8 cellular contexts compared by ENCODE assay signal in genomic region chr9:96136992-96137665, GRCh38.
DNase-seq lines count a peak whose midpoint lies in the region; ATAC-seq, FAIRE-seq and TF ChIP-seq lines count a peak whose summit lies in the region.

No MANE protein-coding gene starts in this region.

- H3K9me3 ChIP-seq in keratinocyte (ENCODE audit: control insufficient read depth, low read depth, low read length) (no peaks in the 10 kb centered on the region), testis (no peaks in the 10 kb centered on the region)

- H3K36me3 Mint-ChIP-seq in activated CD8-positive, alpha-beta T cell treated with anti-CD3 and anti-CD28 coated beads for 36 hours (ENCODE audit: low read depth) = no peaks in the 10 kb centered on the region

- CTCF ChIA-PET in activated CD8-positive, alpha-beta T cell treated with anti-CD3 and anti-CD28 coated beads for 36 hours (lab: Charles Lee) = interaction anchor here (1.2 kb wide), 1 partner anchor 14 kb away, joined by 3 read pairs; no protein-coding TSS in a partner anchor

- H3K27me3 Mint-ChIP-seq in activated CD8-positive, alpha-beta T cell treated with anti-CD3 and anti-CD28 coated beads for 36 hours = peaks cover 2% of the 10 kb centered on the region

- ATAC-seq in HG03175 (IDR thresholded peaks at IDR 0.05; ENCODE audit: unreplicated experiment) (peak; percentile 94), omental fat pad (ENCODE audit: low FRiP score) (no peak)
- no peak for ATAC-seq in activated CD8-positive, alpha-beta T cell treated with anti-CD3 and anti-CD28 coated beads for 36 hours

- TF ChIP-seq CTCF in activated CD8-positive, alpha-beta T cell treated with anti-CD3 and anti-CD28 coated beads for 36 hours (IDR thresholded peaks at IDR 0.05) = no peak
- TF ChIP-seq CTCF in keratinocyte (optimal IDR thresholded peaks at IDR 0.05 in 1 of 3, IDR thresholded peaks at IDR 0.05 in 1 of 3, conservative IDR thresholded peaks at IDR 0.05 in 1 of 3; ENCODE audit: extremely low read depth in 1 of 3, insufficient read depth in 2 of 3, low read length in 3 of 3) = no peak
- TF ChIP-seq CTCF in testis (IDR thresholded peaks at IDR 0.05) = no peak
- TF ChIP-seq CTCF in omental fat pad (IDR thresholded peaks at IDR 0.05) = no peak

- no peak overlapping the region for H3K27ac Mint-ChIP-seq in activated CD8-positive, alpha-beta T cell treated with anti-CD3 and anti-CD28 coated beads for 36 hours

- H3K79me2 ChIP-seq in keratinocyte (ENCODE audit: control insufficient read depth, insufficient read depth, low read length) = no peaks in the 10 kb centered on the region

- DNase-seq in C1 segment of cervical spinal cord (lab: John Stamatoyannopoulos, UW) (peak in 9 of 14 donors; percentile 27 to 60 (median 47)), GM19240 (ENCODE audit: insufficient read length, low spot score) (peak; percentile 63), keratinocyte (ENCODE audit: low read depth, low spot score) (no peak), testis (peak; percentile 77), omental fat pad (ENCODE audit: low spot score) (no peak), NCI-H2029 (lab: John Stamatoyannopoulos, UW) (no peak)
- DNase-seq in activated CD8-positive, alpha-beta T cell treated with anti-CD3 and anti-CD28 coated beads for 36 hours = peak; percentile 22

- POLR2A ChIA-PET in activated CD8-positive, alpha-beta T cell treated with anti-CD3 and anti-CD28 coated beads for 36 hours (lab: Charles Lee) = no interaction called here

- H2AFZ ChIP-seq in keratinocyte (ENCODE audit: control insufficient read depth, low read length) = peak overlapping the region; percentile 48

- H3K27ac ChIP-seq in keratinocyte (ENCODE audit: control insufficient read depth, insufficient read depth, low read length) (no peak overlapping the region), testis (peak overlapping the region; percentile 71 to 81)

- H3K4me2 ChIP-seq in keratinocyte (ENCODE audit: control insufficient read depth, extremely low read depth, insufficient read depth, low read depth, low read length) = peak overlapping the region; percentile 45

- 29 to 45% methylated on average over 8 of the region's 8 CpGs for WGBS in testis, 2 donors

- H3K4me3 ChIP-seq in keratinocyte (ENCODE audit: control insufficient read depth in 2 of 3, extremely low read depth in 1 of 3, insufficient read depth in 2 of 3, low read depth in 1 of 3, low read length in 3 of 3) = no peak overlapping the region
- no peak overlapping the region for H3K4me3 ChIP-seq in testis

- peaks cover 25% of the 10 kb centered on the region for H3K27me3 ChIP-seq in keratinocyte (ENCODE audit: control insufficient read depth, extremely low read depth, insufficient read depth, low read length)
- H3K27me3 ChIP-seq in testis = no peaks in the 10 kb centered on the region

- no peaks in the 10 kb centered on the region for H3K9me1 ChIP-seq in keratinocyte (ENCODE audit: control insufficient read depth, extremely low read depth, insufficient read depth, low read length)

- no peak overlapping the region for H3K4me3 Mint-ChIP-seq in activated CD8-positive, alpha-beta T cell treated with anti-CD3 and anti-CD28 coated beads for 36 hours

- H3K4me1 ChIP-seq in keratinocyte (ENCODE audit: control insufficient read depth, extremely low read depth, insufficient read depth, low read length) (no peaks in the 10 kb centered on the region), testis (peaks cover 33% of the 10 kb centered on the region)

- H3K36me3 ChIP-seq in keratinocyte (ENCODE audit: control insufficient read depth in 2 of 2, extremely low read depth in 1 of 2, insufficient read depth in 2 of 2, low read length in 2 of 2) (no peaks in the 10 kb centered on the region), testis (ENCODE audit: low read depth, missing control alignments) (no peaks in the 10 kb centered on the region)

- dilution Hi-C loops in keratinocyte (cut with MboI; ENCODE audit: extremely low pct_ligation_motif_present, low sequenced_read_pairs) = no loop called here

- FAIRE-seq in keratinocyte (lab: Jason Lieb, UNC) = no peak

- intact Hi-C loops in activated CD8-positive, alpha-beta T cell treated with anti-CD3 and anti-CD28 coated beads for 36 hours (cut with micrococcal nuclease) = no loop called here
- intact Hi-C loops in testis (cut with DNase I; ENCODE audit: low total_unique reads) = no loop called here

- TF ChIP-seq POLR2A in testis (IDR thresholded peaks at IDR 0.05) = no peak

- H4K20me1 ChIP-seq in keratinocyte (ENCODE audit: control insufficient read depth, extremely low read depth, insufficient read depth, low read length) = no peaks in the 10 kb centered on the region

- H3K4me1 Mint-ChIP-seq in activated CD8-positive, alpha-beta T cell treated with anti-CD3 and anti-CD28 coated beads for 36 hours (ENCODE audit: low read depth) = peaks cover 7% of the 10 kb centered on the region

- no peaks in the 10 kb centered on the region for H3K9me3 Mint-ChIP-seq in activated CD8-positive, alpha-beta T cell treated with anti-CD3 and anti-CD28 coated beads for 36 hours

- H3K9ac ChIP-seq in keratinocyte (ENCODE audit: control insufficient read depth, extremely low read depth, insufficient read depth, low read length) = no peak overlapping the region

Comparison
In these comparisons a context has a peak if more than half of its experiments do, and no peak if none do; other contexts are left out.
1. DNase-seq: peak in C1 segment of cervical spinal cord (9 of 14), GM19240 (single experiment), activated CD8-positive, alpha-beta T cell treated with anti-CD3 and anti-CD28 coated beads for 36 hours (single experiment) and testis (single experiment); none in keratinocyte (single experiment), omental fat pad (single experiment) and NCI-H2029 (single experiment).